In the genomic region with DNA sequence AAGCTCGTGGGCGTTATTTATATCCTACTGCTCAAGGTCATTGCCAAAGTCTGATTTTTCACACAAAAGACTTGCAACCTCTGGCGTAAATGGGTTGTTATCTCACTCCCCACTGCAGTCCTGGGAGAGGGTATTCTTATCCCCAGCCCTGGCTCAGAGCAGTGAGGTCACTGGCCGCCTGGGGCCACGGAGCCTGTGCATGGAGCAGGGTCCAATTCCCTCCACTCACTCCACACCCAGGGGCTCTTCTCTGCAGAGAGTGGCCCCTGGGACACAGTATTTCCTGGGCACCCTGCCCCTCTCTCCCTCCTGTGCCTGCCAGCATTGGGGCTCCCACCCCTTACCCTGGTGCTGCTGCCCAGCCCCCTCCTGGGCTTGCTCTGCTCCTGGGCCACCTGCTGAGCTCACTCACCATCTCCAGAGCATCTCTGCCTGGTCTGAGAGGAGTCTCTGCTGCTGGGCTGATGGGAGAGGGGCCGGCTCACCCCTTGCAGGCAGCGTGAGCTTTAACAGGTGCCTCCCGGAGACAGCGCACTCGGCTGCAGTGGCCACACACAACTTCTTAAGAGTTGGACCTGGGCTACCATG, we compare ENCODE assay signal across 24 cellular contexts.
"Had no signal": no experiment of that assay in that cellular context is flagged by ENCODE, and none has a peak within 500 bp of the region (broad histone marks: within the 10 kb centered on the region; RNA-seq: fewer than 3 reads in every experiment).

No MANE protein-coding gene starts in this region.

- H3K27ac Mint-ChIP-seq: effector memory CD8-positive, alpha-beta T cell; naive thymus-derived CD8-positive, alpha-beta T cell; nephron progenitor cell; stimulated activated naive CD8-positive, alpha-beta T cell treated with anti-CD3 and anti-CD28 coated beads, Interleukin-15, amount 100 ng/mL, for 72 hours had no signal

- H3K36me3 ChIP-seq: gastroesophageal sphincter, heart left ventricle, ovary, sigmoid colon, suprapubic skin, transverse colon had no signal

- H3K9me3 Mint-ChIP-seq: effector memory CD8-positive, alpha-beta T cell; nephron progenitor cell; stimulated activated naive CD8-positive, alpha-beta T cell treated with anti-CD3 and anti-CD28 coated beads, Interleukin-15, amount 100 ng/mL, for 72 hours had no signal

- H3K27me3 ChIP-seq: foreskin keratinocyte, hepatocyte, ovary, sigmoid colon, transverse colon had no signal

- H3K4me1 ChIP-seq: foreskin keratinocyte, gastroesophageal sphincter, heart left ventricle, psoas muscle, sigmoid colon, transverse colon had no signal

- DNase-seq: cerebellar nuclear complex; cortex of kidney; effector memory CD8-positive, alpha-beta T cell; foreskin keratinocyte; heart left ventricle; kidney; mesenchymal stem cell; naive thymus-derived CD8-positive, alpha-beta T cell; nephron progenitor cell; occipital lobe; ovary; posterior cingulate gyrus; psoas muscle; right cardiac atrium; sigmoid colon; stimulated activated CD4-positive, alpha-beta T cell treated with anti-CD3 and anti-CD28 coated beads, Interleukin-4, amount 100 ng/mL, for 4 hours; stimulated activated naive CD4-positive, alpha-beta T cell; stimulated activated naive CD8-positive, alpha-beta T cell treated with anti-CD3 and anti-CD28 coated beads, Interleukin-15, amount 100 ng/mL, for 72 hours; transverse colon had no signal

- H3K27ac ChIP-seq: foreskin keratinocyte, gastroesophageal sphincter, heart left ventricle, hepatocyte, ovary, psoas muscle, sigmoid colon, suprapubic skin, transverse colon had no signal

- H3K9me3 ChIP-seq: heart left ventricle, ovary, psoas muscle, sigmoid colon, suprapubic skin, transverse colon had no signal

- H3K4me3 Mint-ChIP-seq: effector memory CD8-positive, alpha-beta T cell; naive thymus-derived CD8-positive, alpha-beta T cell; nephron progenitor cell; stimulated activated naive CD8-positive, alpha-beta T cell treated with anti-CD3 and anti-CD28 coated beads, Interleukin-15, amount 100 ng/mL, for 72 hours had no signal

- H3K4me3 ChIP-seq: gastroesophageal sphincter, heart left ventricle, hepatocyte, ovary, psoas muscle, sigmoid colon, suprapubic skin, transverse colon had no signal

- H3K4me1 Mint-ChIP-seq: stimulated activated naive CD8-positive, alpha-beta T cell treated with anti-CD3 and anti-CD28 coated beads, Interleukin-15, amount 100 ng/mL, for 72 hours had no signal

- ATAC-seq: effector memory CD8-positive, alpha-beta T cell; esophagus mucosa; foreskin keratinocyte; gastroesophageal sphincter; left lobe of liver; naive thymus-derived CD8-positive, alpha-beta T cell; psoas muscle; stimulated activated naive CD8-positive, alpha-beta T cell treated with anti-CD3 and anti-CD28 coated beads, Interleukin-15, amount 100 ng/mL, for 72 hours had no signal
